Comparison of ENCODE assay signal across 1 cellular context in the genomic region with DNA sequence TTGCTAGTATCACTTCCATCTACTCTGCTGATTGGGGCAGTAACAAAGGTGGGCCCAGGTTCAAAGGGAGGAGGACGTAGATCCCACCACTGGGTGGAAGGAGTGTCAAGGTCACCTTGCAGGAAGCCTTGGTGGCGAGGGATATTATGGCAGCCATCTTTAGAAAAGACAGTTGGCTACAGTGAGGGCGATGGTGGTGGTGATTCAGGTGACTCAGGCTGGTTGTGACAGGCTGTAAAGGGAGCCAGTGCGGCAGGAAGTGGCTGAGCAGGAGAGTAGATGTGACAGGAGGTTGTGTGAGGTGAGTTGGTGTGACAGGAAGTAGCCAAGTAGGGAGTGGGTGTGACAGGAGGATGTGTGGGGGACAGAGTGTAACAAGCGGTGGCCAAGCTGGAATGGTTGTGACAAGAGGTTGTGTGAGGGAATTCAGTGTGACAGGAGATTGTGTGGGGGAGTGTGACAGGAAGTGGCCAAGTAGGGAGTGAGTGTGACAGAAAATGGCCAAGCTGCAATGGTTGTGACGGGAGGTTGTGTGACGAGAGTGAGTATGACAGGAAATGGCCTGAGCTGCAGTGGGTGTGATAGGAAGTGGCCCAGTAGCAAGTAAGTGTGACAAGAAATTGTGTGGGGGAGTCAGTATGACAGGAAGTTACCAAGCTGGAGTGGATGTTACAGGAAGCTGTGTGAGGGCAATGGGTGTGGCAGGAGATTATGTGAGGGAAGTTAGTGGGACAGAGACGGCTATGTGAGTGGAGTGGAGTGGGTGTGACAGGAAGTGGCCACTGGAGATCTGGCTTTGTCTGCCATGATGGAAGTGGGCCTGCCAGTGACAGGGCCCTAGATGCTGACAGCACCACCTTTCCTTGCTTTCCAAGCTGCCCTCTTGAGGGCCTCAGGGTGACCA.
TF ChIP-seq lines count a peak whose summit lies in the region.

No MANE protein-coding gene starts in this region.

TF ChIP-seq in HEK293, 187 proteins besides CTCF, POLR2A, EP300 and RAD21 (continued from another document and continues in another):
- TF ChIP-seq, protein P1, sequence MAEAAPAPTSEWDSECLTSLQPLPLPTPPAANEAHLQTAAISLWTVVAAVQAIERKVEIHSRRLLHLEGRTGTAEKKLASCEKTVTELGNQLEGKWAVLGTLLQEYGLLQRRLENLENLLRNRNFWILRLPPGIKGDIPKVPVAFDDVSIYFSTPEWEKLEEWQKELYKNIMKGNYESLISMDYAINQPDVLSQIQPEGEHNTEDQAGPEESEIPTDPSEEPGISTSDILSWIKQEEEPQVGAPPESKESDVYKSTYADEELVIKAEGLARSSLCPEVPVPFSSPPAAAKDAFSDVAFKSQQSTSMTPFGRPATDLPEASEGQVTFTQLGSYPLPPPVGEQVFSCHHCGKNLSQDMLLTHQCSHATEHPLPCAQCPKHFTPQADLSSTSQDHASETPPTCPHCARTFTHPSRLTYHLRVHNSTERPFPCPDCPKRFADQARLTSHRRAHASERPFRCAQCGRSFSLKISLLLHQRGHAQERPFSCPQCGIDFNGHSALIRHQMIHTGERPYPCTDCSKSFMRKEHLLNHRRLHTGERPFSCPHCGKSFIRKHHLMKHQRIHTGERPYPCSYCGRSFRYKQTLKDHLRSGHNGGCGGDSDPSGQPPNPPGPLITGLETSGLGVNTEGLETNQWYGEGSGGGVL (tag by site-specific recombination; IDR thresholded peaks at IDR 0.05), result peak; percentile 13; the same call in 1 of the 2 replicates
- TF ChIP-seq ZNF266 (tag by site-specific recombination; IDR thresholded peaks at IDR 0.05; ENCODE audit: low read depth), result no peak
- TF ChIP-seq, protein P2, sequence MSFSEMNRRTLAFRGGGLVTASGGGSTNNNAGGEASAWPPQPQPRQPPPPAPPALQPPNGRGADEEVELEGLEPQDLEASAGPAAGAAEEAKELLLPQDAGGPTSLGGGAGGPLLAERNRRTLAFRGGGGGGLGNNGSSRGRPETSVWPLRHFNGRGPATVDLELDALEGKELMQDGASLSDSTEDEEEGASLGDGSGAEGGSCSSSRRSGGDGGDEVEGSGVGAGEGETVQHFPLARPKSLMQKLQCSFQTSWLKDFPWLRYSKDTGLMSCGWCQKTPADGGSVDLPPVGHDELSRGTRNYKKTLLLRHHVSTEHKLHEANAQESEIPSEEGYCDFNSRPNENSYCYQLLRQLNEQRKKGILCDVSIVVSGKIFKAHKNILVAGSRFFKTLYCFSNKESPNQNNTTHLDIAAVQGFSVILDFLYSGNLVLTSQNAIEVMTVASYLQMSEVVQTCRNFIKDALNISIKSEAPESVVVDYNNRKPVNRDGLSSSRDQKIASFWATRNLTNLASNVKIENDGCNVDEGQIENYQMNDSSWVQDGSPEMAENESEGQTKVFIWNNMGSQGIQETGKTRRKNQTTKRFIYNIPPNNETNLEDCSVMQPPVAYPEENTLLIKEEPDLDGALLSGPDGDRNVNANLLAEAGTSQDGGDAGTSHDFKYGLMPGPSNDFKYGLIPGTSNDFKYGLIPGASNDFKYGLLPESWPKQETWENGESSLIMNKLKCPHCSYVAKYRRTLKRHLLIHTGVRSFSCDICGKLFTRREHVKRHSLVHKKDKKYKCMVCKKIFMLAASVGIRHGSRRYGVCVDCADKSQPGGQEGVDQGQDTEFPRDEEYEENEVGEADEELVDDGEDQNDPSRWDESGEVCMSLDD (tag by site-specific recombination; IDR thresholded peaks at IDR 0.05), result 0 out of 2 replicates have a peak, but pooled peaks have one; percentile 37
- TF ChIP-seq, protein P3, sequence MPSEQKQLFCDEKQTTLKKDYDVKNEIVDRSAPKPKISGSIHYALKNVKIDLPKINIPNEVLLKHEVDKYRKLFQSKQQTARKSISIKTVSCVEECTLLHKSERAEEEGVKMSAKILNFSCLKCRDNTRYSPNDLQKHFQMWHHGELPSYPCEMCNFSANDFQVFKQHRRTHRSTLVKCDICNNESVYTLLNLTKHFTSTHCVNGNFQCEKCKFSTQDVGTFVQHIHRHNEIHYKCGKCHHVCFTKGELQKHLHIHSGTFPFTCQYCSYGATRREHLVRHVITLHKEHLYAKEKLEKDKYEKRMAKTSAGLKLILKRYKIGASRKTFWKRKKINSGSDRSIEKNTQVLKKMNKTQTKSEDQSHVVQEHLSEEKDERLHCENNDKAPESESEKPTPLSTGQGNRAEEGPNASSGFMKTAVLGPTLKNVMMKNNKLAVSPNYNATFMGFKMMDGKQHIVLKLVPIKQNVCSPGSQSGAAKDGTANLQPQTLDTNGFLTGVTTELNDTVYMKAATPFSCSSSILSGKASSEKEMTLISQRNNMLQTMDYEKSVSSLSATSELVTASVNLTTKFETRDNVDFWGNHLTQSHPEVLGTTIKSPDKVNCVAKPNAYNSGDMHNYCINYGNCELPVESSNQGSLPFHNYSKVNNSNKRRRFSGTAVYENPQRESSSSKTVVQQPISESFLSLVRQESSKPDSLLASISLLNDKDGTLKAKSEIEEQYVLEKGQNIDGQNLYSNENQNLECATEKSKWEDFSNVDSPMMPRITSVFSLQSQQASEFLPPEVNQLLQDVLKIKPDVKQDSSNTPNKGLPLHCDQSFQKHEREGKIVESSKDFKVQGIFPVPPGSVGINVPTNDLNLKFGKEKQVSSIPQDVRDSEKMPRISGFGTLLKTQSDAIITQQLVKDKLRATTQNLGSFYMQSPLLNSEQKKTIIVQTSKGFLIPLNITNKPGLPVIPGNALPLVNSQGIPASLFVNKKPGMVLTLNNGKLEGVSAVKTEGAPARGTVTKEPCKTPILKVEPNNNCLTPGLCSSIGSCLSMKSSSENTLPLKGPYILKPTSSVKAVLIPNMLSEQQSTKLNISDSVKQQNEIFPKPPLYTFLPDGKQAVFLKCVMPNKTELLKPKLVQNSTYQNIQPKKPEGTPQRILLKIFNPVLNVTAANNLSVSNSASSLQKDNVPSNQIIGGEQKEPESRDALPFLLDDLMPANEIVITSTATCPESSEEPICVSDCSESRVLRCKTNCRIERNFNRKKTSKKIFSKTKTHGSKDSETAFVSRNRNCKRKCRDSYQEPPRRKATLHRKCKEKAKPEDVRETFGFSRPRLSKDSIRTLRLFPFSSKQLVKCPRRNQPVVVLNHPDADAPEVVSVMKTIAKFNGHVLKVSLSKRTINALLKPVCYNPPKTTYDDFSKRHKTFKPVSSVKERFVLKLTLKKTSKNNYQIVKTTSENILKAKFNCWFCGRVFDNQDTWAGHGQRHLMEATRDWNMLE (tag by site-specific recombination; conservative IDR thresholded peaks at IDR 0.05; ENCODE audit: low read depth), result peak; percentile 18; the same call in 1 of the 2 replicates
- no peak for TF ChIP-seq ZNF830 (tag by site-specific recombination; IDR thresholded peaks at IDR 0.05; ENCODE audit: low read depth)
- no peak for TF ChIP-seq IKZF3 (tag by site-specific recombination; IDR thresholded peaks at IDR 0.05)
- TF ChIP-seq ZNF140 (tag by site-specific recombination; IDR thresholded peaks at IDR 0.05), result no peak
- TF ChIP-seq, protein P4, sequence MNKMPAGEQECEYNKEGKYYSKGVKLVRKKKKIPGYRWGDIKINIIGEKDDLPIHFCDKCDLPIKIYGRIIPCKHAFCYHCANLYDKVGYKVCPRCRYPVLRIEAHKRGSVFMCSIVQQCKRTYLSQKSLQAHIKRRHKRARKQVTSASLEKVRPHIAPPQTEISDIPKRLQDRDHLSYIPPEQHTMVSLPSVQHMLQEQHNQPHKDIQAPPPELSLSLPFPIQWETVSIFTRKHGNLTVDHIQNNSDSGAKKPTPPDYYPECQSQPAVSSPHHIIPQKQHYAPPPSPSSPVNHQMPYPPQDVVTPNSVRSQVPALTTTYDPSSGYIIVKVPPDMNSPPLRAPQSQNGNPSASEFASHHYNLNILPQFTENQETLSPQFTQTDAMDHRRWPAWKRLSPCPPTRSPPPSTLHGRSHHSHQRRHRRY (tag by site-specific recombination; IDR thresholded peaks at IDR 0.05), result no peak
- TF ChIP-seq ZNF211 (tag by site-specific recombination; IDR thresholded peaks at IDR 0.05; ENCODE audit: low read depth), result no peak
- TF ChIP-seq, protein P5, sequence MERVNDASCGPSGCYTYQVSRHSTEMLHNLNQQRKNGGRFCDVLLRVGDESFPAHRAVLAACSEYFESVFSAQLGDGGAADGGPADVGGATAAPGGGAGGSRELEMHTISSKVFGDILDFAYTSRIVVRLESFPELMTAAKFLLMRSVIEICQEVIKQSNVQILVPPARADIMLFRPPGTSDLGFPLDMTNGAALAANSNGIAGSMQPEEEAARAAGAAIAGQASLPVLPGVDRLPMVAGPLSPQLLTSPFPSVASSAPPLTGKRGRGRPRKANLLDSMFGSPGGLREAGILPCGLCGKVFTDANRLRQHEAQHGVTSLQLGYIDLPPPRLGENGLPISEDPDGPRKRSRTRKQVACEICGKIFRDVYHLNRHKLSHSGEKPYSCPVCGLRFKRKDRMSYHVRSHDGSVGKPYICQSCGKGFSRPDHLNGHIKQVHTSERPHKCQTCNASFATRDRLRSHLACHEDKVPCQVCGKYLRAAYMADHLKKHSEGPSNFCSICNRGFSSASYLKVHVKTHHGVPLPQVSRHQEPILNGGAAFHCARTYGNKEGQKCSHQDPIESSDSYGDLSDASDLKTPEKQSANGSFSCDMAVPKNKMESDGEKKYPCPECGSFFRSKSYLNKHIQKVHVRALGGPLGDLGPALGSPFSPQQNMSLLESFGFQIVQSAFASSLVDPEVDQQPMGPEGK (tag by site-specific recombination; IDR thresholded peaks at IDR 0.05), result 0 out of 2 replicates have a peak, but pooled peaks have one; percentile 13
- TF ChIP-seq ZNF221 (tag by site-specific recombination; IDR thresholded peaks at IDR 0.05; ENCODE audit: borderline replicate concordance), result no peak
- TF ChIP-seq, protein P6, sequence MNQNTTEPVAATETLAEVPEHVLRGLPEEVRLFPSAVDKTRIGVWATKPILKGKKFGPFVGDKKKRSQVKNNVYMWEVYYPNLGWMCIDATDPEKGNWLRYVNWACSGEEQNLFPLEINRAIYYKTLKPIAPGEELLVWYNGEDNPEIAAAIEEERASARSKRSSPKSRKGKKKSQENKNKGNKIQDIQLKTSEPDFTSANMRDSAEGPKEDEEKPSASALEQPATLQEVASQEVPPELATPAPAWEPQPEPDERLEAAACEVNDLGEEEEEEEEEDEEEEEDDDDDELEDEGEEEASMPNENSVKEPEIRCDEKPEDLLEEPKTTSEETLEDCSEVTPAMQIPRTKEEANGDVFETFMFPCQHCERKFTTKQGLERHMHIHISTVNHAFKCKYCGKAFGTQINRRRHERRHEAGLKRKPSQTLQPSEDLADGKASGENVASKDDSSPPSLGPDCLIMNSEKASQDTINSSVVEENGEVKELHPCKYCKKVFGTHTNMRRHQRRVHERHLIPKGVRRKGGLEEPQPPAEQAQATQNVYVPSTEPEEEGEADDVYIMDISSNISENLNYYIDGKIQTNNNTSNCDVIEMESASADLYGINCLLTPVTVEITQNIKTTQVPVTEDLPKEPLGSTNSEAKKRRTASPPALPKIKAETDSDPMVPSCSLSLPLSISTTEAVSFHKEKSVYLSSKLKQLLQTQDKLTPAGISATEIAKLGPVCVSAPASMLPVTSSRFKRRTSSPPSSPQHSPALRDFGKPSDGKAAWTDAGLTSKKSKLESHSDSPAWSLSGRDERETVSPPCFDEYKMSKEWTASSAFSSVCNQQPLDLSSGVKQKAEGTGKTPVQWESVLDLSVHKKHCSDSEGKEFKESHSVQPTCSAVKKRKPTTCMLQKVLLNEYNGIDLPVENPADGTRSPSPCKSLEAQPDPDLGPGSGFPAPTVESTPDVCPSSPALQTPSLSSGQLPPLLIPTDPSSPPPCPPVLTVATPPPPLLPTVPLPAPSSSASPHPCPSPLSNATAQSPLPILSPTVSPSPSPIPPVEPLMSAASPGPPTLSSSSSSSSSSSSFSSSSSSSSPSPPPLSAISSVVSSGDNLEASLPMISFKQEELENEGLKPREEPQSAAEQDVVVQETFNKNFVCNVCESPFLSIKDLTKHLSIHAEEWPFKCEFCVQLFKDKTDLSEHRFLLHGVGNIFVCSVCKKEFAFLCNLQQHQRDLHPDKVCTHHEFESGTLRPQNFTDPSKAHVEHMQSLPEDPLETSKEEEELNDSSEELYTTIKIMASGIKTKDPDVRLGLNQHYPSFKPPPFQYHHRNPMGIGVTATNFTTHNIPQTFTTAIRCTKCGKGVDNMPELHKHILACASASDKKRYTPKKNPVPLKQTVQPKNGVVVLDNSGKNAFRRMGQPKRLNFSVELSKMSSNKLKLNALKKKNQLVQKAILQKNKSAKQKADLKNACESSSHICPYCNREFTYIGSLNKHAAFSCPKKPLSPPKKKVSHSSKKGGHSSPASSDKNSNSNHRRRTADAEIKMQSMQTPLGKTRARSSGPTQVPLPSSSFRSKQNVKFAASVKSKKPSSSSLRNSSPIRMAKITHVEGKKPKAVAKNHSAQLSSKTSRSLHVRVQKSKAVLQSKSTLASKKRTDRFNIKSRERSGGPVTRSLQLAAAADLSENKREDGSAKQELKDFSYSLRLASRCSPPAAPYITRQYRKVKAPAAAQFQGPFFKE (tag by site-specific recombination; IDR thresholded peaks at IDR 0.05; ENCODE audit: borderline replicate concordance), result no peak
- no peak for TF ChIP-seq WT1 (tag by site-specific recombination; IDR thresholded peaks at IDR 0.05)
- TF ChIP-seq ZNF248 (tag by site-specific recombination; IDR thresholded peaks at IDR 0.05), result 0 out of 2 replicates have a peak, but pooled peaks have one; percentile 19
- TF ChIP-seq ZNF658 (tag by site-specific recombination; IDR thresholded peaks at IDR 0.05), result 0 out of 2 replicates have a peak, but pooled peaks have one; percentile 65
- no peak for TF ChIP-seq ZBTB7A (tag by site-specific recombination; IDR thresholded peaks at IDR 0.05; ENCODE audit: low read depth)
- no peak for TF ChIP-seq ZNF660 (tag by site-specific recombination; IDR thresholded peaks at IDR 0.05)
- TF ChIP-seq KLF9 (tag by site-specific recombination; IDR thresholded peaks at IDR 0.05; ENCODE audit: low read depth), result no peak; the same call in 1 of the 2 replicates
- TF ChIP-seq, protein P7, sequence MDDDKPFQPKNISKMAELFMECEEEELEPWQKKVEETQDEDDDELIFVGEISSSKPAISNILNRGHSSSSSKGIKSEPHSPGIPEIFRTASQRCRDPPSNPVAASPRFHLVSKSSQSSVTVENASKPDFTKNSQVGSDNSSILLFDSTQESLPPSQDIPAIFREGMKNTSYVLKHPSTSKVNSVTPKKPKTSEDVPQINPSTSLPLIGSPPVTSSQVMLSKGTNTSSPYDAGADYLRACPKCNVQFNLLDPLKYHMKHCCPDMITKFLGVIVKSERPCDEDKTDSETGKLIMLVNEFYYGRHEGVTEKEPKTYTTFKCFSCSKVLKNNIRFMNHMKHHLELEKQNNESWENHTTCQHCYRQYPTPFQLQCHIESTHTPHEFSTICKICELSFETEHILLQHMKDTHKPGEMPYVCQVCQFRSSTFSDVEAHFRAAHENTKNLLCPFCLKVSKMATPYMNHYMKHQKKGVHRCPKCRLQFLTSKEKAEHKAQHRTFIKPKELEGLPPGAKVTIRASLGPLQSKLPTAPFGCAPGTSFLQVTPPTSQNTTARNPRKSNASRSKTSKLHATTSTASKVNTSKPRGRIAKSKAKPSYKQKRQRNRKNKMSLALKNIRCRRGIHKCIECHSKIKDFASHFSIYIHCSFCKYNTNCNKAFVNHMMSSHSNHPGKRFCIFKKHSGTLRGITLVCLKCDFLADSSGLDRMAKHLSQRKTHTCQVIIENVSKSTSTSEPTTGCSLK (tag by site-specific recombination; IDR thresholded peaks at IDR 0.05), result no peak; the same call in 1 of the 2 replicates
- peak; percentile 51; the same call in 1 of the 2 replicates for TF ChIP-seq ZNF600 (tag by site-specific recombination; IDR thresholded peaks at IDR 0.05)
- no peak for TF ChIP-seq ZNF239 (tag by site-specific recombination; IDR thresholded peaks at IDR 0.05)
- no peak for TF ChIP-seq HOXA7 (CRISPR knock-in tag; IDR thresholded peaks at IDR 0.05; ENCODE audit: borderline replicate concordance)
- TF ChIP-seq TCF7L2 (IDR thresholded peaks at IDR 0.05; ENCODE audit: borderline replicate concordance, low read depth, low read length), result no peak
- no peak for TF ChIP-seq SCRT2 (tag by site-specific recombination; IDR thresholded peaks at IDR 0.05)
- no peak for TF ChIP-seq ZNF202 (tag by site-specific recombination; IDR thresholded peaks at IDR 0.05; ENCODE audit: borderline replicate concordance)
